ENCODE assay signal across 8 cellular contexts in the genomic region with DNA sequence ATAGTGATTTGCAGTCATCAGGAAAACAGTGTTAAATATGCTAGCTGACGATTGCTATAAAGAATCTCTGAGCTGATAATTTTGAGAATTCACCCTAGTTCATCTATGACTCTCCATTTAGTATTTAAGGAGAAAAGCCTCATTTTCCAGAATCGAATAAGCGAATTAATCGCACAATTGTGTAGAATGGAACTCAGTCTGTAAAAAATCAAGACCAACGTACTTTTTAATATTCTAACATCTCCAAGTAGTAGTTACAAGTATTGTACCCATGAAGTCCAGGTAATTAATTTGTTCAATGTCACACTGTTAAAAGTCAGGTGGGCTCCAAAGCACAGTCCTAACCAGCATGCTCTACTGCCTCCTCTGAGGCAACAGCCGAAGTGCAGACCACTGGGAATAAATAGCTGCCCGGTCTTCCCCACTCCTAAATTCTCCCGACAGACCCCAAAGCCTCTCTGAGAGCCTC. TPM values are rescaled to one million over a fixed set of nuclear protein-coding genes. Genes with fewer than 3 reads are reported as not detected.
DNase-seq lines count a peak whose midpoint lies in the region; ATAC-seq and TF ChIP-seq lines count a peak whose summit lies in the region.

No MANE protein-coding gene starts in this region.

- H3K4me1 ChIP-seq in colonic mucosa (no peaks in the 10 kb centered on the region), neuron (ENCODE audit: insufficient read depth, low read length) (peaks cover 8% of the 10 kb centered on the region)

- TF ChIP-seq CTCF in AG09309 (IDR thresholded peaks at IDR 0.05; ENCODE audit: control insufficient read depth, insufficient read depth, low read depth, low read length, missing control alignments) (no peak), colonic mucosa (IDR thresholded peaks at IDR 0.05) (no peak)

- H3K9me3 ChIP-seq in colonic mucosa (no peaks in the 10 kb centered on the region), neuron (ENCODE audit: low read length) (no peaks in the 10 kb centered on the region)

- H3K9ac ChIP-seq in colonic mucosa (ENCODE audit: low read depth in 2 of 2, low read length in 2 of 2), result peak overlapping the region; percentile 58 to 86

- ATAC-seq in GM19438 (IDR thresholded peaks at IDR 0.05; ENCODE audit: low read depth, unreplicated experiment), result peak; percentile 38
- peak; percentile 17 for ATAC-seq in HG03575 (IDR thresholded peaks at IDR 0.05; ENCODE audit: extremely low read depth, insufficient number of reproducible peaks, low FRiP score, unreplicated experiment)

- H3K27me3 ChIP-seq in colonic mucosa (no peaks in the 10 kb centered on the region), neuron (ENCODE audit: insufficient read depth, low read length) (no peaks in the 10 kb centered on the region)

- H2AFZ ChIP-seq in neuron (ENCODE audit: low read depth, low read length), result peak overlapping the region; percentile 92

- H3K36me3 ChIP-seq in colonic mucosa, result no peaks in the 10 kb centered on the region
- peaks cover 13% of the 10 kb centered on the region for H3K36me3 ChIP-seq in neuron (ENCODE audit: insufficient read depth, low read length)

- peak overlapping the region; percentile 83 for H3K4me3 ChIP-seq in AG09309 (ENCODE audit: control insufficient read depth, low read depth, low read length)
- H3K4me3 ChIP-seq in colonic mucosa, result peak overlapping the region; percentile 81
- H3K4me3 ChIP-seq in neuron (ENCODE audit: low read length), result peak overlapping the region; percentile 98

- intact Hi-C loops in colonic mucosa (cut with DNase I), result no loop called here

- peak overlapping the region; percentile 88 for H3K27ac ChIP-seq in colonic mucosa

- DNase-seq in AG09309 (ENCODE audit: low read depth), result no peak
- no peak for DNase-seq in colonic mucosa
- DNase-seq in stimulated activated CD4-positive, alpha-beta T cell treated with anti-CD3 and anti-CD28 coated beads, Interleukin-4, amount 100 ng/mL, for 1 hour, result no peak
- no peak for DNase-seq in SHP77 (lab: John Stamatoyannopoulos, UW)
- no peak for DNase-seq in DMS53 treated with DMSO at 0.1 percent for 48 hours (lab: John Stamatoyannopoulos, UW; ENCODE audit: unreplicated experiment)

RNA-seq across cellular contexts. Expression of a gene that starts 0.4 kb away (rescaled TPM):
- under 1 TPM; 0.47 to 0.98 TPM for total RNA-seq in colonic mucosa
